14 cellular contexts compared by ENCODE assay signal in genomic region chr16:85530370-85530739, GRCh38.
A peak's percentile ranks its signal among the peaks of the same experiment; 100 is the strongest.
DNase-seq lines count a peak whose midpoint lies in the region; ATAC-seq and TF ChIP-seq lines count a peak whose summit lies in the region.
"Had no signal": no experiment of that assay in that cellular context is flagged by ENCODE, and none has a peak within 500 bp of the region (broad histone marks: within the 10 kb centered on the region; RNA-seq: fewer than 3 reads in every experiment).

No MANE protein-coding gene starts in this region.

- H3K27ac ChIP-seq in heart left ventricle (peak overlapping the region in 9 of 12 donors; percentile 18 to 83 (median 77)), WERI-Rb-1 (peak overlapping the region; percentile 64; the same call in 1 of the 2 replicates), subcutaneous abdominal adipose tissue (ENCODE audit: low read depth, low read length) (peak overlapping the region; percentile 37)

- intact Hi-C loops in heart left ventricle (cut with DNase I), result no loop called here
- intact Hi-C loops in left ventricle myocardium superior (cut with micrococcal nuclease), result no loop called here

- WGBS in heart left ventricle, 4 donors, result 70 to 85% (median 78%) methylated on average over 10 of the region's 10 CpGs

- H3K4me3 ChIP-seq in heart left ventricle (no peak overlapping the region), WERI-Rb-1 (ENCODE audit: low read depth, low read length) (no peak overlapping the region), subcutaneous abdominal adipose tissue (ENCODE audit: low read depth in 1 of 5, low read length in 5 of 5) (no peak overlapping the region)
- H3K4me3 ChIP-seq: MG63 had no signal

- no peak for ATAC-seq in heart left ventricle
- no peak for ATAC-seq in left ventricle myocardium superior
- ATAC-seq in GM19467 (IDR thresholded peaks at IDR 0.05; ENCODE audit: unreplicated experiment), result no peak
- no peak for ATAC-seq in HG02885 (IDR thresholded peaks at IDR 0.05; ENCODE audit: poor library complexity, unreplicated experiment)

- TF ChIP-seq CTCF in heart left ventricle (IDR thresholded peaks at IDR 0.05) (no peak), WERI-Rb-1 (IDR thresholded peaks at IDR 0.05; ENCODE audit: low read depth, low read length) (no peak)

- no peaks in the 10 kb centered on the region for H3K27me3 ChIP-seq in heart left ventricle
- no peaks in the 10 kb centered on the region for H3K27me3 ChIP-seq in WERI-Rb-1 (ENCODE audit: insufficient read depth, low read depth, severe bottlenecking)
- H3K27me3 ChIP-seq in subcutaneous abdominal adipose tissue (ENCODE audit: control insufficient read depth in 5 of 5, insufficient read depth in 4 of 5, low read length in 5 of 5), result no peaks in the 10 kb centered on the region
- H3K27me3 ChIP-seq: MG63 had no signal

- DNase-seq in heart left ventricle, result no peak
- DNase-seq in left ventricle myocardium superior, result no peak
- peak; percentile 47 for DNase-seq in NCI-H1105 treated with DMSO at 0.1 percent for 48 hours (lab: John Stamatoyannopoulos, UW)
- no peak for DNase-seq in WERI-Rb-1
- DNase-seq in activated CD4-positive, alpha-beta T cell treated with anti-CD3 and anti-CD28 coated beads, Interleukin-2, amount 50 U/mL, for 48 hours, result no peak
- DNase-seq: DMS153, Karpas-422, MG63, NCI-H2029, NCI-H345, NCI-H69 had no signal

- no peak overlapping the region for H3K9ac ChIP-seq in subcutaneous abdominal adipose tissue (ENCODE audit: low read length in 5 of 5)

- no peaks in the 10 kb centered on the region for H3K9me3 ChIP-seq in heart left ventricle
- H3K9me3 ChIP-seq in WERI-Rb-1 (ENCODE audit: severe bottlenecking), result no peaks in the 10 kb centered on the region
- no peaks in the 10 kb centered on the region for H3K9me3 ChIP-seq in subcutaneous abdominal adipose tissue (ENCODE audit: control insufficient read depth in 5 of 5, low read length in 5 of 5)
- H3K9me3 ChIP-seq: MG63 had no signal

- no peak for TF ChIP-seq POLR2A in heart left ventricle (IDR thresholded peaks at IDR 0.05)

- no peaks in the 10 kb centered on the region for H3K36me3 ChIP-seq in heart left ventricle
- H3K36me3 ChIP-seq in WERI-Rb-1, result no peaks in the 10 kb centered on the region
- H3K36me3 ChIP-seq in subcutaneous abdominal adipose tissue (ENCODE audit: control insufficient read depth in 5 of 5, insufficient read depth in 5 of 5, low read length in 5 of 5), result peaks cover 0 to 3% (median 0%) of the 10 kb centered on the region in 5 donors
- H3K36me3 ChIP-seq: MG63 had no signal

- H3K4me1 ChIP-seq in heart left ventricle, result peaks cover 0 to 56% (median 21%) of the 10 kb centered on the region in 12 donors
- peaks cover 4 to 63% (median 58%) of the 10 kb centered on the region in 5 donors for H3K4me1 ChIP-seq in subcutaneous abdominal adipose tissue (ENCODE audit: control insufficient read depth in 5 of 5, insufficient read depth in 5 of 5, low read length in 5 of 5)
